ENCODE assay signal across 8 cellular contexts in the genomic region with DNA sequence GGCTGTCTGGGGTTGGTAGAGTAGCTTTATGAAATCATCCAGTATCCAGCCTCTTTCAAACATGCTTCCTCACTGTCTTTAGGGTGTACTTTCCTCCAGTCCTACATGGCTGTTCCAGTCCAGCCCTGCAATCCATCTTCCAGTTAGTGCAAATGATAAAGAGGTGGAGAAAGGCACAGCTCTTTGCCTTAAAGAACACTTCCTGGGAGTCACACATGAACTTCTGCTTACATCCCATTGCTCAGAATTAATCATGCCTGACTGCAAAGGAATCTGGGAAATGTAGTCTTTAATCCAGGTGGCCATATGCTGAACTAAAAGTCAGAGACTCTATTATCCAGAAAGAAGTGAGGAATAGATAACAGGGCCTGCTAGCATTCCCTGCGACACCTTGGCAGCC.
DNase-seq lines count a peak whose midpoint lies in the region; ATAC-seq and TF ChIP-seq lines count a peak whose summit lies in the region.

No MANE protein-coding gene starts in this region.

- H3K9me3 Mint-ChIP-seq in WTC11, result no peaks in the 10 kb centered on the region

- H3K27ac Mint-ChIP-seq in WTC11, result no peak overlapping the region

- no peaks in the 10 kb centered on the region for H3K36me3 Mint-ChIP-seq in WTC11

- H3K4me3 Mint-ChIP-seq in WTC11, result 0 out of 2 replicates have a peak overlapping the region, but pooled peaks have one; percentile 17

- no peak for TF ChIP-seq CTCF in WTC11 (IDR thresholded peaks at IDR 0.05)

- DNase-seq in EH (ENCODE audit: low read depth) (peak; percentile 71), MV-4-11 (lab: John Stamatoyannopoulos, UW) (peak; percentile 81), WTC11 (ENCODE audit: low spot score) (no peak), left kidney (ENCODE audit: low read depth, low spot score) (peak; percentile 84), NCI-H2029 (lab: John Stamatoyannopoulos, UW) (no peak)

- H3K4me1 Mint-ChIP-seq in WTC11, result peaks cover 35% of the 10 kb centered on the region

- no peaks in the 10 kb centered on the region for H3K27me3 Mint-ChIP-seq in WTC11 (ENCODE audit: low read depth)

- ATAC-seq in WTC11 (peak; percentile 63), GM18519 (IDR thresholded peaks at IDR 0.05; ENCODE audit: low FRiP score, unreplicated experiment) (no peak), GM21717 (IDR thresholded peaks at IDR 0.05; ENCODE audit: unreplicated experiment) (no peak), GM19397 (IDR thresholded peaks at IDR 0.05; ENCODE audit: unreplicated experiment) (no peak)

- POLR2A ChIA-PET in WTC11 (lab: Charles Lee), result interaction anchor here (0.9 kb wide), 1 partner anchor 8 kb away, joined by 3 read pairs; no protein-coding TSS in a partner anchor

- CTCF ChIA-PET in WTC11 (lab: Charles Lee), result interaction anchor here (0.8 to 1.4 kb wide), 4 partner anchors 41 to 334 kb away, joined by 3 to 5 read pairs (median 4); a partner anchor contains a TSS

TF ChIP-seq in WTC11, 78 proteins besides CTCF, POLR2A, EP300 and RAD21:
- TF ChIP-seq NFATC4 (CRISPR knock-in tag; IDR thresholded peaks at IDR 0.05) (no peak), SMAD4 (CRISPR knock-in tag; IDR thresholded peaks at IDR 0.05) (no peak), ELF4 (CRISPR knock-in tag; IDR thresholded peaks at IDR 0.05; ENCODE audit: low read depth) (no peak), ZNF671 (CRISPR knock-in tag; IDR thresholded peaks at IDR 0.05) (no peak), PRRX2 (CRISPR knock-in tag; IDR thresholded peaks at IDR 0.05) (no peak), EMX1 (CRISPR knock-in tag; IDR thresholded peaks at IDR 0.05) (no peak), ZNF396 (CRISPR knock-in tag; IDR thresholded peaks at IDR 0.05; ENCODE audit: borderline replicate concordance) (no peak)
- TF ChIP-seq, protein P1, sequence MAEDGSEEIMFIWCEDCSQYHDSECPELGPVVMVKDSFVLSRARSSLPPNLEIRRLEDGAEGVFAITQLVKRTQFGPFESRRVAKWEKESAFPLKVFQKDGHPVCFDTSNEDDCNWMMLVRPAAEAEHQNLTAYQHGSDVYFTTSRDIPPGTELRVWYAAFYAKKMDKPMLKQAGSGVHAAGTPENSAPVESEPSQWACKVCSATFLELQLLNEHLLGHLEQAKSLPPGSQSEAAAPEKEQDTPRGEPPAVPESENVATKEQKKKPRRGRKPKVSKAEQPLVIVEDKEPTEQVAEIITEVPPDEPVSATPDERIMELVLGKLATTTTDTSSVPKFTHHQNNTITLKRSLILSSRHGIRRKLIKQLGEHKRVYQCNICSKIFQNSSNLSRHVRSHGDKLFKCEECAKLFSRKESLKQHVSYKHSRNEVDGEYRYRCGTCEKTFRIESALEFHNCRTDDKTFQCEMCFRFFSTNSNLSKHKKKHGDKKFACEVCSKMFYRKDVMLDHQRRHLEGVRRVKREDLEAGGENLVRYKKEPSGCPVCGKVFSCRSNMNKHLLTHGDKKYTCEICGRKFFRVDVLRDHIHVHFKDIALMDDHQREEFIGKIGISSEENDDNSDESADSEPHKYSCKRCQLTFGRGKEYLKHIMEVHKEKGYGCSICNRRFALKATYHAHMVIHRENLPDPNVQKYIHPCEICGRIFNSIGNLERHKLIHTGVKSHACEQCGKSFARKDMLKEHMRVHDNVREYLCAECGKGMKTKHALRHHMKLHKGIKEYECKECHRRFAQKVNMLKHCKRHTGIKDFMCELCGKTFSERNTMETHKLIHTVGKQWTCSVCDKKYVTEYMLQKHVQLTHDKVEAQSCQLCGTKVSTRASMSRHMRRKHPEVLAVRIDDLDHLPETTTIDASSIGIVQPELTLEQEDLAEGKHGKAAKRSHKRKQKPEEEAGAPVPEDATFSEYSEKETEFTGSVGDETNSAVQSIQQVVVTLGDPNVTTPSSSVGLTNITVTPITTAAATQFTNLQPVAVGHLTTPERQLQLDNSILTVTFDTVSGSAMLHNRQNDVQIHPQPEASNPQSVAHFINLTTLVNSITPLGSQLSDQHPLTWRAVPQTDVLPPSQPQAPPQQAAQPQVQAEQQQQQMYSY (CRISPR knock-in tag; IDR thresholded peaks at IDR 0.05), result peak; percentile 39; the same call in 1 of the 2 replicates
- TF ChIP-seq, protein P2, sequence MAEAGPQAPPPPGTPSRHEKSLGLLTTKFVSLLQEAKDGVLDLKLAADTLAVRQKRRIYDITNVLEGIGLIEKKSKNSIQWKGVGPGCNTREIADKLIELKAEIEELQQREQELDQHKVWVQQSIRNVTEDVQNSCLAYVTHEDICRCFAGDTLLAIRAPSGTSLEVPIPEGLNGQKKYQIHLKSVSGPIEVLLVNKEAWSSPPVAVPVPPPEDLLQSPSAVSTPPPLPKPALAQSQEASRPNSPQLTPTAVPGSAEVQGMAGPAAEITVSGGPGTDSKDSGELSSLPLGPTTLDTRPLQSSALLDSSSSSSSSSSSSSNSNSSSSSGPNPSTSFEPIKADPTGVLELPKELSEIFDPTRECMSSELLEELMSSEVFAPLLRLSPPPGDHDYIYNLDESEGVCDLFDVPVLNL (CRISPR knock-in tag; IDR thresholded peaks at IDR 0.05; ENCODE audit: borderline replicate concordance, low read depth), result no peak
- TF ChIP-seq, protein P3, sequence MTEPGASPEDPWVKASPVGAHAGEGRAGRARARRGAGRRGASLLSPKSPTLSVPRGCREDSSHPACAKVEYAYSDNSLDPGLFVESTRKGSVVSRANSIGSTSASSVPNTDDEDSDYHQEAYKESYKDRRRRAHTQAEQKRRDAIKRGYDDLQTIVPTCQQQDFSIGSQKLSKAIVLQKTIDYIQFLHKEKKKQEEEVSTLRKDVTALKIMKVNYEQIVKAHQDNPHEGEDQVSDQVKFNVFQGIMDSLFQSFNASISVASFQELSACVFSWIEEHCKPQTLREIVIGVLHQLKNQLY (CRISPR knock-in tag; IDR thresholded peaks at IDR 0.05), result no peak
- TF ChIP-seq, protein P4, sequence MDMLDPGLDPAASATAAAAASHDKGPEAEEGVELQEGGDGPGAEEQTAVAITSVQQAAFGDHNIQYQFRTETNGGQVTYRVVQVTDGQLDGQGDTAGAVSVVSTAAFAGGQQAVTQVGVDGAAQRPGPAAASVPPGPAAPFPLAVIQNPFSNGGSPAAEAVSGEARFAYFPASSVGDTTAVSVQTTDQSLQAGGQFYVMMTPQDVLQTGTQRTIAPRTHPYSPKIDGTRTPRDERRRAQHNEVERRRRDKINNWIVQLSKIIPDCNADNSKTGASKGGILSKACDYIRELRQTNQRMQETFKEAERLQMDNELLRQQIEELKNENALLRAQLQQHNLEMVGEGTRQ (CRISPR knock-in tag; IDR thresholded peaks at IDR 0.05), result peak; percentile 62; the same call in 1 of the 2 replicates
- TF ChIP-seq, protein P5, sequence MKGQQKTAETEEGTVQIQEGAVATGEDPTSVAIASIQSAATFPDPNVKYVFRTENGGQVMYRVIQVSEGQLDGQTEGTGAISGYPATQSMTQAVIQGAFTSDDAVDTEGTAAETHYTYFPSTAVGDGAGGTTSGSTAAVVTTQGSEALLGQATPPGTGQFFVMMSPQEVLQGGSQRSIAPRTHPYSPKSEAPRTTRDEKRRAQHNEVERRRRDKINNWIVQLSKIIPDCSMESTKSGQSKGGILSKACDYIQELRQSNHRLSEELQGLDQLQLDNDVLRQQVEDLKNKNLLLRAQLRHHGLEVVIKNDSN (CRISPR knock-in tag; IDR thresholded peaks at IDR 0.05), result no peak
- TF ChIP-seq, protein P6, sequence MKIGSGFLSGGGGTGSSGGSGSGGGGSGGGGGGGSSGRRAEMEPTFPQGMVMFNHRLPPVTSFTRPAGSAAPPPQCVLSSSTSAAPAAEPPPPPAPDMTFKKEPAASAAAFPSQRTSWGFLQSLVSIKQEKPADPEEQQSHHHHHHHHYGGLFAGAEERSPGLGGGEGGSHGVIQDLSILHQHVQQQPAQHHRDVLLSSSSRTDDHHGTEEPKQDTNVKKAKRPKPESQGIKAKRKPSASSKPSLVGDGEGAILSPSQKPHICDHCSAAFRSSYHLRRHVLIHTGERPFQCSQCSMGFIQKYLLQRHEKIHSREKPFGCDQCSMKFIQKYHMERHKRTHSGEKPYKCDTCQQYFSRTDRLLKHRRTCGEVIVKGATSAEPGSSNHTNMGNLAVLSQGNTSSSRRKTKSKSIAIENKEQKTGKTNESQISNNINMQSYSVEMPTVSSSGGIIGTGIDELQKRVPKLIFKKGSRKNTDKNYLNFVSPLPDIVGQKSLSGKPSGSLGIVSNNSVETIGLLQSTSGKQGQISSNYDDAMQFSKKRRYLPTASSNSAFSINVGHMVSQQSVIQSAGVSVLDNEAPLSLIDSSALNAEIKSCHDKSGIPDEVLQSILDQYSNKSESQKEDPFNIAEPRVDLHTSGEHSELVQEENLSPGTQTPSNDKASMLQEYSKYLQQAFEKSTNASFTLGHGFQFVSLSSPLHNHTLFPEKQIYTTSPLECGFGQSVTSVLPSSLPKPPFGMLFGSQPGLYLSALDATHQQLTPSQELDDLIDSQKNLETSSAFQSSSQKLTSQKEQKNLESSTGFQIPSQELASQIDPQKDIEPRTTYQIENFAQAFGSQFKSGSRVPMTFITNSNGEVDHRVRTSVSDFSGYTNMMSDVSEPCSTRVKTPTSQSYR (CRISPR knock-in tag; IDR thresholded peaks at IDR 0.05), result no peak

Comparison
In these comparisons a context has a peak if more than half of its experiments do, and no peak if none do; other contexts are left out.
1. DNase-seq: peak in EH (single experiment), MV-4-11 (single experiment) and left kidney (single experiment); none in WTC11 (single experiment) and NCI-H2029 (single experiment).